In the genomic region with DNA sequence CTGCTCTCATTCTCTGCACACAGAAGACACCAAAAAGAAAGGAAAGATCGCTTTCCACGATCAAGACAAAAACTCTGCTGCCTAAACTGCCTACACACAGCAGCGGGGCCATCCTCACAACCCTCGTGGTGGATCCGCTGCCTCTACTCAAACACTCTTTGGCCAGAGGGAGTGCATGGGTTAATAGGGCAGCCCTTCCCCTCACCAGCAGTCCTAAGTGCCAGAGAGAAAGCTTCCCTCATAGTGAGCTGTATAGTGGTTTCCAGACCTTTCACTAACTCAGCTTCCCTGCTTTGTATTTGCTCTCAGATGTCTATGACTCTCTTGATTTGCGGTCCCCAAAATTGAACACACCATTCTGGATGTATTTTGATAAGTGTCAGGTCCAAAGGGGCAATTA, we compare ENCODE assay signal across 14 cellular contexts. TPM values are rescaled to one million over a fixed set of nuclear protein-coding genes. Genes with fewer than 3 reads are reported as not detected.
DNase-seq lines count a peak whose midpoint lies in the region; ATAC-seq and TF ChIP-seq lines count a peak whose summit lies in the region.
"Had no signal": no experiment of that assay in that cellular context is flagged by ENCODE, and none has a peak within 500 bp of the region (broad histone marks: within the 10 kb centered on the region; RNA-seq: fewer than 3 reads in every experiment).

No MANE protein-coding gene starts in this region.

- H3K4me1 Mint-ChIP-seq in WTC11, result peaks cover 17% of the 10 kb centered on the region
- H3K4me1 Mint-ChIP-seq in glutamatergic neuron (ENCODE audit: low read depth, unreplicated experiment), result peaks cover 4% of the 10 kb centered on the region
- no peaks in the 10 kb centered on the region for H3K4me1 Mint-ChIP-seq in neural crest cell
- H3K4me1 Mint-ChIP-seq in activated naive CD8-positive, alpha-beta T cell treated with anti-CD3 and anti-CD28 coated beads for 36 hours, result no peaks in the 10 kb centered on the region
- H3K4me1 Mint-ChIP-seq: CD4-positive, CD25-positive, alpha-beta regulatory T cell had no signal

- no peak for TF ChIP-seq CTCF in WTC11 (IDR thresholded peaks at IDR 0.05)
- no peak for TF ChIP-seq CTCF in glutamatergic neuron (IDR thresholded peaks at IDR 0.05; ENCODE audit: partially characterized antibody, unreplicated experiment)
- no peak for TF ChIP-seq CTCF in neural crest cell (conservative IDR thresholded peaks at IDR 0.05)

- no peak overlapping the region for H3K27ac Mint-ChIP-seq in WTC11
- H3K27ac Mint-ChIP-seq in glutamatergic neuron (ENCODE audit: unreplicated experiment), result peak overlapping the region; percentile 36
- H3K27ac Mint-ChIP-seq in neural crest cell (ENCODE audit: unreplicated experiment), result peak overlapping the region; percentile 89
- H3K27ac Mint-ChIP-seq in activated naive CD8-positive, alpha-beta T cell treated with anti-CD3 and anti-CD28 coated beads for 36 hours, result no peak overlapping the region
- H3K27ac Mint-ChIP-seq: CD4-positive, CD25-positive, alpha-beta regulatory T cell had no signal

- H3K9me3 Mint-ChIP-seq in WTC11 (no peaks in the 10 kb centered on the region), glutamatergic neuron (ENCODE audit: unreplicated experiment) (peaks cover 1% of the 10 kb centered on the region), neural crest cell (no peaks in the 10 kb centered on the region)
- H3K9me3 Mint-ChIP-seq in activated naive CD8-positive, alpha-beta T cell treated with anti-CD3 and anti-CD28 coated beads for 36 hours, result no peaks in the 10 kb centered on the region

- POLR2A ChIA-PET in WTC11 (lab: Charles Lee), result no interaction called here

- H3K36me3 Mint-ChIP-seq in WTC11 (no peaks in the 10 kb centered on the region), glutamatergic neuron (ENCODE audit: unreplicated experiment) (peaks cover 5% of the 10 kb centered on the region), neural crest cell (ENCODE audit: low read depth) (peaks cover 8% of the 10 kb centered on the region)
- no peaks in the 10 kb centered on the region for H3K36me3 Mint-ChIP-seq in activated naive CD8-positive, alpha-beta T cell treated with anti-CD3 and anti-CD28 coated beads for 36 hours
- H3K36me3 Mint-ChIP-seq: CD4-positive, CD25-positive, alpha-beta regulatory T cell had no signal

- ATAC-seq in WTC11, result peak; percentile 63
- no peak for ATAC-seq in HG02759 (IDR thresholded peaks at IDR 0.05; ENCODE audit: unreplicated experiment)
- ATAC-seq in SK-N-SH treated with all-trans-retinoic acid at 6 μM for 48 hours, result no peak
- ATAC-seq: HCT116 had no signal

- CTCF ChIA-PET in WTC11 (lab: Charles Lee), result interaction anchor here (0.7 to 2.1 kb wide), 2 partner anchors 13 to 24 kb away, joined by 3 to 15 read pairs; no protein-coding TSS in a partner anchor

- no peaks in the 10 kb centered on the region for H3K27me3 Mint-ChIP-seq in WTC11 (ENCODE audit: low read depth)
- H3K27me3 Mint-ChIP-seq in glutamatergic neuron (ENCODE audit: unreplicated experiment), result peaks cover 4% of the 10 kb centered on the region
- H3K27me3 Mint-ChIP-seq in neural crest cell (ENCODE audit: low read depth), result no peaks in the 10 kb centered on the region
- no peaks in the 10 kb centered on the region for H3K27me3 Mint-ChIP-seq in activated naive CD8-positive, alpha-beta T cell treated with anti-CD3 and anti-CD28 coated beads for 36 hours

- no peak overlapping the region for H3K4me3 Mint-ChIP-seq in WTC11
- no peak overlapping the region for H3K4me3 Mint-ChIP-seq in glutamatergic neuron (ENCODE audit: unreplicated experiment)
- no peak overlapping the region for H3K4me3 Mint-ChIP-seq in neural crest cell
- no peak overlapping the region for H3K4me3 Mint-ChIP-seq in activated naive CD8-positive, alpha-beta T cell treated with anti-CD3 and anti-CD28 coated beads for 36 hours
- H3K4me3 Mint-ChIP-seq: CD4-positive, CD25-positive, alpha-beta regulatory T cell had no signal

- DNase-seq in WTC11 (ENCODE audit: low spot score) (no peak), glutamatergic neuron (no peak), neural crest cell (ENCODE audit: low read depth, low spot score) (no peak)
- no peak for DNase-seq in activated T-cell treated with anti-CD3 and anti-CD28 coated beads, Interleukin-2, amount 50 U/mL, for 48 hours
- DNase-seq in activated naive CD8-positive, alpha-beta T cell treated with anti-CD3 and anti-CD28 coated beads for 36 hours, result no peak
- DNase-seq: ACHN; BE2C; C1 segment of cervical spinal cord; CD4-positive, CD25-positive, alpha-beta regulatory T cell; GOT3; H7 had no signal

TF ChIP-seq in WTC11, 78 proteins besides CTCF, POLR2A, EP300 and RAD21 (continues in another document):
- TF ChIP-seq SMAD3 (CRISPR knock-in tag; IDR thresholded peaks at IDR 0.05; ENCODE audit: borderline replicate concordance) (no peak), ZNF219 (CRISPR knock-in tag; IDR thresholded peaks at IDR 0.05; ENCODE audit: borderline replicate concordance) (no peak), FOXK1 (CRISPR knock-in tag; IDR thresholded peaks at IDR 0.05) (no peak), ERG (CRISPR knock-in tag; IDR thresholded peaks at IDR 0.05) (no peak), NR2C2 (CRISPR knock-in tag; IDR thresholded peaks at IDR 0.05) (no peak), OVOL2 (CRISPR knock-in tag; IDR thresholded peaks at IDR 0.05; ENCODE audit: borderline replicate concordance) (no peak), ZNF263 (CRISPR knock-in tag; IDR thresholded peaks at IDR 0.05; ENCODE audit: low read depth) (no peak), ZBTB21 (CRISPR knock-in tag; IDR thresholded peaks at IDR 0.05; ENCODE audit: borderline replicate concordance) (no peak), SOX15 (CRISPR knock-in tag; IDR thresholded peaks at IDR 0.05) (no peak), ZNF317 (CRISPR knock-in tag; IDR thresholded peaks at IDR 0.05; ENCODE audit: borderline replicate concordance, low read depth) (no peak), PRRX2 (CRISPR knock-in tag; IDR thresholded peaks at IDR 0.05) (no peak), TCF7 (CRISPR knock-in tag; IDR thresholded peaks at IDR 0.05; ENCODE audit: low read depth) (no peak), SMAD4 (CRISPR knock-in tag; IDR thresholded peaks at IDR 0.05) (no peak)

TF ChIP-seq in SK-N-SH treated with all-trans-retinoic acid at 6 μM for 48 hours, 23 proteins besides CTCF, POLR2A, EP300 and RAD21:
- no peak for TF ChIP-seq TCF4 (CRISPR knock-in tag; IDR thresholded peaks at IDR 0.05; ENCODE audit: borderline replicate concordance)
- TF ChIP-seq BACH2 (CRISPR knock-in tag; IDR thresholded peaks at IDR 0.05; ENCODE audit: borderline replicate concordance), result no peak

RNA-seq across cellular contexts. Expression of gene GPR161, which starts 30.9 kb away (rescaled TPM):
- total RNA-seq in WTC11 (2021), result 11.0 to 11.6 TPM (median 11.2 TPM) in 3 replicates
- total RNA-seq in glutamatergic neuron (ENCODE audit: unreplicated experiment), result 69.3 TPM
- total RNA-seq in neural crest cell, result 47.7 and 48.7 TPM in 2 replicates
- total RNA-seq in activated naive CD8-positive, alpha-beta T cell treated with anti-CD3 and anti-CD28 coated beads for 36 hours, result under 1 TPM; 0.14 to 0.30 TPM
- total RNA-seq: CD4-positive, CD25-positive, alpha-beta regulatory T cell had no signal

Comparison
In these comparisons a context has a peak if more than half of its experiments do, and no peak if none do; other contexts are left out.
1. H3K27ac Mint-ChIP-seq: peak in glutamatergic neuron (single experiment) and neural crest cell (single experiment); none in WTC11 (single experiment) and activated naive CD8-positive, alpha-beta T cell treated with anti-CD3 and anti-CD28 coated beads for 36 hours (single experiment).